ENCODE assay signal across 35 cellular contexts in genomic region chr1:198825254-198825653, GRCh38.
"Had no signal": no experiment of that assay in that cellular context is flagged by ENCODE, and none has a peak within 500 bp of the region (broad histone marks: within the 10 kb centered on the region; RNA-seq: fewer than 3 reads in every experiment).

No MANE protein-coding gene starts in this region.

- H3K36me3 ChIP-seq: MG63 had no signal

- H3K4me3 ChIP-seq: MG63 had no signal

- DNase-seq: Karpas-422, Kasumi-1, MG63, MM.1S, MV-4-11, NCI-H1048, NCI-H1092, NCI-H1092 treated with DMSO at 0.1 percent for 48 hours, NCI-H1105, NCI-H1105 treated with DMSO at 0.1 percent for 48 hours, NCI-H1417, NCI-H1417 treated with DMSO at 0.1 percent for 48 hours, NCI-H1436, NCI-H1436 treated with DMSO at 0.1 percent for 48 hours, NCI-H146, NCI-H1694, NCI-H1694 treated with DMSO at 0.1 percent for 48 hours, NCI-H187, NCI-H187 treated with DMSO at 0.1 percent for 48 hours, NCI-H1930, NCI-H2029, NCI-H2029 treated with DMSO at 0.1 percent for 48 hours, NCI-H2081, NCI-H2081 treated with DMSO at 0.1 percent for 48 hours, NCI-H2107, NCI-H2171, NCI-H2171 treated with DMSO at 0.1 percent for 48 hours, NCI-H2227 treated with DMSO at 0.1 percent for 48 hours, NCI-H226, NCI-H345, NCI-H446, NCI-H446 treated with DMSO at 0.1 percent for 48 hours, NCI-H510A, NCI-H510A treated with DMSO at 0.1 percent for 48 hours had no signal

- H3K27me3 ChIP-seq: MG63 had no signal

- H3K9me3 ChIP-seq: MG63 had no signal

- H3K27ac ChIP-seq: KMS-11 had no signal

- H3K4me2 ChIP-seq: KMS-11 had no signal
